ENCODE assay signal across 13 cellular contexts in the genomic region with DNA sequence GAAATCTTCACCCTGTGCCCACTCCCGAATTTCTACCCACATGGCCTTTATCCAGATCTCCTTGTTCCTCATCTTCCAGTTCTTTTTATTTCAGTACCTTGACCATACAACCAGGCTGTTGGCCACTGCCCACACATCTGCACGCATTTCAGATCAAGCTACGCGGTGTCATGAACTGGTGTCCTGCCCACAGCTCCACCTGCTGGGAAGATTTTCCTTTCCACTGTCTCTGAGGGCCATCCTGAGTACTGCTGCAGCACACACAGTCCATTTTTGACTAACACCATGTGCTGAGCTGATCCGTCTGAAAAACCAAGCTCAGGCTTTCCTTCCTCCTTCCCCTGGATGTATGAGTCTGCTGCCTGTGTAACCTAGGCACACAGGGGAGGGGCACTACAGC.
DNase-seq lines count a peak whose midpoint lies in the region; ATAC-seq and TF ChIP-seq lines count a peak whose summit lies in the region.
"Had no signal": no experiment of that assay in that cellular context is flagged by ENCODE, and none has a peak within 500 bp of the region (broad histone marks: within the 10 kb centered on the region; RNA-seq: fewer than 3 reads in every experiment).

No MANE protein-coding gene starts in this region.

- peaks cover 0 to 12% (median 0%) of the 10 kb centered on the region in 3 donors for H3K27me3 Mint-ChIP-seq in immature natural killer cell (ENCODE audit: low read depth in 3 of 3)
- H3K27me3 Mint-ChIP-seq: activated naive CD8-positive, alpha-beta T cell had no signal

- H3K27ac Mint-ChIP-seq in immature natural killer cell: no peak overlapping the region
- H3K27ac Mint-ChIP-seq: activated naive CD8-positive, alpha-beta T cell had no signal

- intact Hi-C loops in Right ventricle myocardium superior (cut with DNase I): no loop called here
- intact Hi-C loops in cardiac septum (cut with DNase I): no loop called here
- intact Hi-C loops in dorsolateral prefrontal cortex (cut with DNase I): no loop called here

- no peak for TF ChIP-seq CTCF in dorsolateral prefrontal cortex (IDR thresholded peaks at IDR 0.05 in 54 of 56, conservative IDR thresholded peaks at IDR 0.05 in 2 of 56; ENCODE audit: low read depth in 1 of 56, partially characterized antibody in 56 of 56)

- DNase-seq in Right ventricle myocardium superior (no peak), cardiac septum (ENCODE audit: low spot score) (no peak), RPMI7951 (ENCODE audit: low read depth) (peak; percentile 26), iPS-NIHi11 (ENCODE audit: low spot score) (peak; percentile 27), dorsolateral prefrontal cortex (no peak), immature natural killer cell (no peak)
- no peak for DNase-seq in stimulated activated CD8-positive, alpha-beta memory T cell treated with anti-CD3 and anti-CD28 coated beads, Interleukin-4, amount 100 ng/mL, for 48 hours
- DNase-seq: cortex of kidney, NCI-H187 treated with DMSO at 0.1 percent for 48 hours, occipital lobe had no signal

- no peak overlapping the region for H3K27ac ChIP-seq in dorsolateral prefrontal cortex
- H3K27ac ChIP-seq: vagina had no signal

- no peaks in the 10 kb centered on the region for H3K27me3 ChIP-seq in dorsolateral prefrontal cortex
- H3K27me3 ChIP-seq: vagina had no signal

- peaks cover 0 to 6% (median 6%) of the 10 kb centered on the region in 6 donors for H3K9me3 Mint-ChIP-seq in immature natural killer cell

- H3K4me3 Mint-ChIP-seq in immature natural killer cell: no peak overlapping the region
- H3K4me3 Mint-ChIP-seq: activated naive CD8-positive, alpha-beta T cell had no signal

- H3K36me3 Mint-ChIP-seq in immature natural killer cell: peaks cover 0 to under 1% (median 0%) of the 10 kb centered on the region in 3 donors
- H3K36me3 Mint-ChIP-seq: activated naive CD8-positive, alpha-beta T cell had no signal

- H3K4me3 ChIP-seq in dorsolateral prefrontal cortex: no peak overlapping the region
- H3K4me3 ChIP-seq: vagina had no signal

- ATAC-seq in Right ventricle myocardium superior (ENCODE audit: poor library complexity) (peak; percentile 45), GM21423 (IDR thresholded peaks at IDR 0.05; ENCODE audit: unreplicated experiment) (no peak)

- no peaks in the 10 kb centered on the region for H3K4me1 Mint-ChIP-seq in immature natural killer cell

Comparison
In these comparisons a context has a peak if more than half of its experiments do, and no peak if none do; other contexts are left out.
1. DNase-seq: peak in RPMI7951 (single experiment) and iPS-NIHi11 (single experiment); none in Right ventricle myocardium superior (single experiment), cardiac septum (single experiment), dorsolateral prefrontal cortex (0 of 10), immature natural killer cell (0 of 3) and stimulated activated CD8-positive, alpha-beta memory T cell treated with anti-CD3 and anti-CD28 coated beads, Interleukin-4, amount 100 ng/mL, for 48 hours (single experiment).